Comparison of ENCODE assay signal across 33 cellular contexts in the genomic region with DNA sequence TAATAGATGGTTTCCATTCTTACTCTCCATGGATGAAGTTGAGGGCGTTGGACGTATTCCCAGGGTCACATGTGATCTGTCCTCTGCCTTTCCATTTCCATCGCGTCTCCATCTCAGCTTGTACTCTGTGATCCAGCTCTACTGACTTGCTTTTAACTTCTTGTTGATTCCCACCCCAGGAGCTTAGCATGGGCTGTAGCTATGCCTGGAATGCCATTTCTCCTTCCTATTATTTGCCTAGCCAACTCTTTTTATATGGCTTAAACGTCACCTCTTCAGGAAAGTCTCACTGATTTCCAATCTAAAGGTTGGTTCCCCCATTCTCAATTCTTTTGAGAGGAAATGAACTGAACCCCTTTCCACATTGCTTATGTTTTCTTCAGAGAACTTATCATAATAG.
"Had no signal": no experiment of that assay in that cellular context is flagged by ENCODE, and none has a peak within 500 bp of the region (broad histone marks: within the 10 kb centered on the region; RNA-seq: fewer than 3 reads in every experiment).

No MANE protein-coding gene starts in this region.

- DNase-seq: activated B cell treated with CpG ODN at 0.5 μM for 24 hours; activated CD4-positive, alpha-beta T cell treated with anti-CD3 and anti-CD28 coated beads for 48 hours; activated CD4-positive, alpha-beta T cell treated with anti-CD3 and anti-CD28 coated beads, Interleukin-2, amount 50 U/mL, for 1 hour; activated CD4-positive, alpha-beta T cell treated with anti-CD3 and anti-CD28 coated beads, Interleukin-2, amount 50 U/mL, for 48 hours; activated CD8-positive, alpha-beta memory T cell treated with anti-CD3 and anti-CD28 coated beads for 24 hours; activated CD8-positive, alpha-beta T cell treated with anti-CD3 and anti-CD28 coated beads for 36 hours; activated effector memory CD4-positive, alpha-beta T cell treated with Interleukin-2 at 50 U/mL for 16 hours; activated gamma-delta T cell treated with Interleukin-2 at 50 U/mL for 16 hours; activated naive CD4-positive, alpha-beta T cell treated with anti-CD3 and anti-CD28 coated beads, Interleukin-2, amount 50 U/mL, for 16 hours; activated naive CD4-positive, alpha-beta T cell treated with Interleukin-2 at 50 U/mL for 16 hours; activated T-cell treated with anti-CD3 and anti-CD28 coated beads, Interleukin-2, amount 50 U/mL, for 4 hours; amniotic stem cell; anterior cingulate cortex; brain microvascular endothelial cell; dorsolateral prefrontal cortex; effector memory CD4-positive, alpha-beta T cell; endodermal cell; erythroblast; foreskin keratinocyte; gastrocnemius medialis; glutamatergic neuron; T-cell; T1000; WERI-Rb-1 had no signal

- H3K4me3 ChIP-seq: coronary artery, dorsolateral prefrontal cortex, esophagus muscularis mucosa, gastrocnemius medialis had no signal

- H3K27me3 ChIP-seq: brain microvascular endothelial cell, foreskin keratinocyte, gastrocnemius medialis had no signal

- H3K4me1 ChIP-seq: esophagus muscularis mucosa, foreskin keratinocyte, gastrocnemius medialis had no signal

- H3K27ac ChIP-seq: brain microvascular endothelial cell, coronary artery, dorsolateral prefrontal cortex, esophagus muscularis mucosa, foreskin keratinocyte, gastrocnemius medialis, WERI-Rb-1 had no signal

- H3K36me3 Mint-ChIP-seq: activated naive CD8-positive, alpha-beta T cell; T-cell had no signal

- H3K9me3 ChIP-seq: esophagus muscularis mucosa, gastrocnemius medialis had no signal

- H3K4me3 Mint-ChIP-seq: activated B cell treated with CpG ODN at 0.5 μM for 24 hours; activated CD8-positive, alpha-beta T cell treated with anti-CD3 and anti-CD28 coated beads for 36 hours; activated naive CD8-positive, alpha-beta T cell; activated T-cell treated with anti-CD3 and anti-CD28 coated beads, Interleukin-2, amount 50 U/mL, for 4 hours; activated T-helper 17 cell treated with anti-CD3 and anti-CD28 coated beads, Interleukin-2, amount 50 U/mL, for 72 hours; central memory CD8-positive, alpha-beta T cell; dendritic cell treated with granulocyte-macrophage colony-stimulating factor and Interleukin-4, amounts not matched to agents 40 ng/mL and 50 ng/mL, for 4 days; endodermal cell; T-helper 1 cell treated with Interleukin-12 subunit alpha and Interleukin-12 subunit beta and Interleukin-4 antibody, amounts not matched to agents 30 μg/mL and 1 μg/mL, for 36 hours; T-helper 2 cell treated with Interferon-gamma antibody and Interleukin-4, amounts not matched to agents 5 μg/mL and 100 μg/mL, for 36 hours had no signal

- H3K27ac Mint-ChIP-seq: activated B cell treated with CpG ODN at 0.5 μM for 24 hours; activated CD8-positive, alpha-beta T cell treated with anti-CD3 and anti-CD28 coated beads for 36 hours; activated naive CD8-positive, alpha-beta T cell; activated T-helper 17 cell treated with anti-CD3 and anti-CD28 coated beads, Interleukin-2, amount 50 U/mL, for 72 hours; dendritic cell treated with granulocyte-macrophage colony-stimulating factor and Interleukin-4, amounts not matched to agents 40 ng/mL and 50 ng/mL, for 4 days; endodermal cell; T-helper 1 cell treated with Interleukin-12 subunit alpha and Interleukin-12 subunit beta and Interleukin-4 antibody, amounts not matched to agents 30 μg/mL and 1 μg/mL, for 36 hours; T-helper 2 cell treated with Interferon-gamma antibody and Interleukin-4, amounts not matched to agents 5 μg/mL and 100 μg/mL, for 36 hours had no signal

- H3K27me3 Mint-ChIP-seq: activated B cell treated with CpG ODN at 0.5 μM for 24 hours; activated CD8-positive, alpha-beta T cell treated with anti-CD3 and anti-CD28 coated beads for 36 hours; activated naive CD8-positive, alpha-beta T cell; activated T-helper 17 cell treated with anti-CD3 and anti-CD28 coated beads, Interleukin-2, amount 50 U/mL, for 72 hours; T-cell had no signal

- H3K9me3 Mint-ChIP-seq: activated B cell treated with CpG ODN at 0.5 μM for 24 hours; activated CD8-positive, alpha-beta T cell treated with anti-CD3 and anti-CD28 coated beads for 36 hours; activated T-cell treated with anti-CD3 and anti-CD28 coated beads, Interleukin-2, amount 50 U/mL, for 4 hours; activated T-helper 17 cell treated with anti-CD3 and anti-CD28 coated beads, Interleukin-2, amount 50 U/mL, for 72 hours; central memory CD8-positive, alpha-beta T cell; dendritic cell treated with granulocyte-macrophage colony-stimulating factor and Interleukin-4, amounts not matched to agents 40 ng/mL and 50 ng/mL, for 4 days; endodermal cell; T-cell; T-helper 1 cell treated with Interleukin-12 subunit alpha and Interleukin-12 subunit beta and Interleukin-4 antibody, amounts not matched to agents 30 μg/mL and 1 μg/mL, for 36 hours; T-helper 2 cell treated with Interferon-gamma antibody and Interleukin-4, amounts not matched to agents 5 μg/mL and 100 μg/mL, for 36 hours had no signal

- H3K36me3 ChIP-seq: brain microvascular endothelial cell, esophagus muscularis mucosa, gastrocnemius medialis, WERI-Rb-1 had no signal

- ATAC-seq: activated CD4-positive, CD25-positive, alpha-beta regulatory T cell treated with anti-CD3 and anti-CD28 coated beads, Interleukin-2, amount 50 U/mL, for 24 hours; activated CD8-positive, alpha-beta T cell treated with anti-CD3 and anti-CD28 coated beads for 36 hours; activated T-cell treated with anti-CD3 and anti-CD28 coated beads, Interleukin-2, amount 50 U/mL, for 4 hours; activated T-helper 17 cell treated with anti-CD3 and anti-CD28 coated beads, Interleukin-2, amount 50 U/mL, for 72 hours; foreskin keratinocyte; gastrocnemius medialis; T-cell had no signal
